ENCODE assay signal across 23 cellular contexts in the genomic region with DNA sequence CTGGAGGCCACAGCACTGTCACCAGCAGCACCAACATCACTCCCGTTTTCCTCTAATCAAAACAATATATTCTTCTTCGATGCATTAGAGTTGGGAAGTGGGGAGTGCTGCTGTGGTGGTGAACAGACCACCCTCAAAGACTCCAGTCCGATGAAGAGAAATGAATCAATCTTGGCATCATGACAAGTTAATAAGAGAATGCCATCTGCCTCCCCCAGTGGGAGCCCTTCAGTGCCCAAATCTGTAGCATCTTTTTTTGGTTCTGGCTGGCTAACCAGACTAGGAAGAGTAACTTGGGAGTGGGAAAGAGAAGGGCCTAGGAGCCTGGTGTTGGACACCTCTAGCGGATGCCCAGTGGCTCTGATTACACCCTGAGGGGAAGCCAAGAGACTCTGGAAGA.
"Had no signal": no experiment of that assay in that cellular context is flagged by ENCODE, and none has a peak within 500 bp of the region (broad histone marks: within the 10 kb centered on the region; RNA-seq: fewer than 3 reads in every experiment).

No MANE protein-coding gene starts in this region.

- ATAC-seq: activated naive CD8-positive, alpha-beta T cell treated with anti-CD3 and anti-CD28 coated beads, Interleukin-2, amount 50 U/mL, for 24 hours; activated T-cell treated with anti-CD3 and anti-CD28 coated beads, Interleukin-2, amount 50 U/mL, for 4 hours; Panc1 had no signal

- DNase-seq: activated CD4-positive, alpha-beta memory T cell treated with anti-CD3 and anti-CD28 coated beads for 36 hours; activated CD4-positive, alpha-beta T cell treated with anti-CD3 and anti-CD28 coated beads, Interleukin-2, amount 50 U/mL, for 1 hour; activated CD8-positive, alpha-beta memory T cell treated with anti-CD3 and anti-CD28 coated beads, Interleukin-2, amount 50 U/mL, for 4 hours; activated effector memory CD4-positive, alpha-beta T cell treated with Interleukin-2 at 50 U/mL for 16 hours; activated naive CD4-positive, alpha-beta T cell treated with anti-CD3 and anti-CD28 coated beads, Interleukin-2, amount 10 ng/mL, durations not matched to agents 7 days and 5 days; activated naive CD8-positive, alpha-beta T cell treated with anti-CD3 and anti-CD28 coated beads, Interleukin-2, amount 50 U/mL, for 24 hours; activated T-cell treated with anti-CD3 and anti-CD28 coated beads for 4 hours; activated T-cell treated with anti-CD3 and anti-CD28 coated beads, Interleukin-2, amount 50 U/mL, for 4 hours; anterior cingulate cortex; Kasumi-1; KG1; NCI-H1092 treated with DMSO at 0.1 percent for 48 hours; NCI-H1417; NCI-H146; NCI-H187; NCI-H2029 treated with DMSO at 0.1 percent for 48 hours; NCI-H345; NCI-H510A; NCI-H69; RPMI8226; SHP77 treated with DMSO at 0.1 percent for 48 hours; SK-N-SH had no signal
